In genomic region chr12:116924558-116925453, GRCh38 we compare ENCODE assay signal across 1 cellular context.
TF ChIP-seq lines count a peak whose summit lies in the region.

No MANE protein-coding gene starts in this region.

TF ChIP-seq in HCT116, 20 proteins besides CTCF, POLR2A, EP300 and RAD21 (continued from another document):
- no peak for TF ChIP-seq ELF1 (IDR thresholded peaks at IDR 0.05; ENCODE audit: borderline replicate concordance, low read depth)
- TF ChIP-seq TCF7L2 (IDR thresholded peaks at IDR 0.05; ENCODE audit: borderline replicate concordance, extremely low read depth, insufficient read depth, insufficient read length) = no peak
- TF ChIP-seq ZNF274 (IDR thresholded peaks at IDR 0.05; ENCODE audit: low read depth, low read length) = no peak
- TF ChIP-seq FOSL1 (IDR thresholded peaks at IDR 0.05; ENCODE audit: low read depth) = peak; percentile 78
